8 cellular contexts compared by ENCODE assay signal in genomic region chr9:13351768-13352386, GRCh38.
DNase-seq lines count a peak whose midpoint lies in the region; ATAC-seq and TF ChIP-seq lines count a peak whose summit lies in the region.

No MANE protein-coding gene starts in this region.

- DNase-seq in activated CD8-positive, alpha-beta T cell treated with anti-CD3 and anti-CD28 coated beads for 36 hours: no peak
- DNase-seq in activated CD8-positive, alpha-beta T cell treated with anti-CD3 and anti-CD28 coated beads, Interleukin-2, amount 10 ng/mL, durations not matched to agents 7 days and 5 days: no peak
- DNase-seq in NCI-H2227 (lab: John Stamatoyannopoulos, UW; ENCODE audit: unreplicated experiment) (peak; percentile 55), breast epithelium (ENCODE audit: low spot score in 2 of 2) (no peak)
- DNase-seq in activated CD4-positive, alpha-beta memory T cell treated with anti-CD3 and anti-CD28 coated beads, Interleukin-2, amount 10 ng/mL, durations not matched to agents 7 days and 5 days: no peak

- H3K36me3 Mint-ChIP-seq in activated CD8-positive, alpha-beta T cell treated with anti-CD3 and anti-CD28 coated beads for 36 hours (ENCODE audit: low read depth): no peaks in the 10 kb centered on the region
- no peaks in the 10 kb centered on the region for H3K36me3 Mint-ChIP-seq in activated CD8-positive, alpha-beta T cell treated with anti-CD3 and anti-CD28 coated beads, Interleukin-2, amount 10 ng/mL, durations not matched to agents 7 days and 5 days (ENCODE audit: low read depth)
- H3K36me3 Mint-ChIP-seq in activated CD4-positive, alpha-beta memory T cell treated with anti-CD3 and anti-CD28 coated beads, Interleukin-2, amount 10 ng/mL, durations not matched to agents 7 days and 5 days (ENCODE audit: low read depth): no peaks in the 10 kb centered on the region

- no peaks in the 10 kb centered on the region for H3K9me3 ChIP-seq in breast epithelium
- H3K9me3 ChIP-seq in liver (ENCODE audit: control insufficient read depth in 4 of 4, low read length in 3 of 4): no peaks in the 10 kb centered on the region

- CTCF ChIA-PET in activated CD8-positive, alpha-beta T cell treated with anti-CD3 and anti-CD28 coated beads for 36 hours (lab: Charles Lee): no interaction called here
- CTCF ChIA-PET in activated CD8-positive, alpha-beta T cell treated with anti-CD3 and anti-CD28 coated beads, Interleukin-2, amount 10 ng/mL, durations not matched to agents 7 days and 5 days (lab: Charles Lee): no interaction called here
- CTCF ChIA-PET in activated CD4-positive, alpha-beta memory T cell treated with anti-CD3 and anti-CD28 coated beads, Interleukin-2, amount 10 ng/mL, durations not matched to agents 7 days and 5 days (lab: Charles Lee): interaction anchor here (0.7 kb wide), 1 partner anchor 57 kb away, joined by 4 read pairs; no protein-coding TSS in a partner anchor

- intact Hi-C loops in activated CD8-positive, alpha-beta T cell treated with anti-CD3 and anti-CD28 coated beads for 36 hours (cut with micrococcal nuclease): no loop called here
- intact Hi-C loops in breast epithelium (cut with DNase I; ENCODE audit: low total_unique reads): no loop called here

- no peak overlapping the region for H3K27ac ChIP-seq in breast epithelium
- no peak overlapping the region for H3K27ac ChIP-seq in liver (ENCODE audit: low read depth in 1 of 2, low read length in 2 of 2)

- no peak overlapping the region for H3K9ac ChIP-seq in liver (ENCODE audit: low read depth in 1 of 2, low read length in 2 of 2)

- no peak overlapping the region for H3K27ac Mint-ChIP-seq in activated CD8-positive, alpha-beta T cell treated with anti-CD3 and anti-CD28 coated beads for 36 hours
- no peak overlapping the region for H3K27ac Mint-ChIP-seq in activated CD8-positive, alpha-beta T cell treated with anti-CD3 and anti-CD28 coated beads, Interleukin-2, amount 10 ng/mL, durations not matched to agents 7 days and 5 days
- H3K27ac Mint-ChIP-seq in activated CD4-positive, alpha-beta memory T cell treated with anti-CD3 and anti-CD28 coated beads, Interleukin-2, amount 10 ng/mL, durations not matched to agents 7 days and 5 days: no peak overlapping the region

- H3K27me3 ChIP-seq in breast epithelium: no peaks in the 10 kb centered on the region
- H3K27me3 ChIP-seq in liver (ENCODE audit: control insufficient read depth in 4 of 4, insufficient read depth in 4 of 4, low read length in 3 of 4): no peaks in the 10 kb centered on the region

- no peaks in the 10 kb centered on the region for H3K27me3 Mint-ChIP-seq in activated CD8-positive, alpha-beta T cell treated with anti-CD3 and anti-CD28 coated beads for 36 hours
- H3K27me3 Mint-ChIP-seq in activated CD8-positive, alpha-beta T cell treated with anti-CD3 and anti-CD28 coated beads, Interleukin-2, amount 10 ng/mL, durations not matched to agents 7 days and 5 days (ENCODE audit: low read depth): no peaks in the 10 kb centered on the region
- no peaks in the 10 kb centered on the region for H3K27me3 Mint-ChIP-seq in activated CD4-positive, alpha-beta memory T cell treated with anti-CD3 and anti-CD28 coated beads, Interleukin-2, amount 10 ng/mL, durations not matched to agents 7 days and 5 days

- no peaks in the 10 kb centered on the region for H3K4me1 ChIP-seq in breast epithelium
- peaks cover 0 to 10% (median 5%) of the 10 kb centered on the region in 4 donors for H3K4me1 ChIP-seq in liver (ENCODE audit: control insufficient read depth in 4 of 4, insufficient read depth in 4 of 4, low read length in 3 of 4)

- H3K4me3 ChIP-seq in breast epithelium: no peak overlapping the region
- H3K4me3 ChIP-seq in liver (ENCODE audit: low read depth in 1 of 3, low read length in 3 of 3): no peak overlapping the region

- H3K4me3 Mint-ChIP-seq in activated CD8-positive, alpha-beta T cell treated with anti-CD3 and anti-CD28 coated beads for 36 hours: no peak overlapping the region
- no peak overlapping the region for H3K4me3 Mint-ChIP-seq in activated CD8-positive, alpha-beta T cell treated with anti-CD3 and anti-CD28 coated beads, Interleukin-2, amount 10 ng/mL, durations not matched to agents 7 days and 5 days
- H3K4me3 Mint-ChIP-seq in activated CD4-positive, alpha-beta memory T cell treated with anti-CD3 and anti-CD28 coated beads, Interleukin-2, amount 10 ng/mL, durations not matched to agents 7 days and 5 days: no peak overlapping the region

- TF ChIP-seq POLR2A in breast epithelium (IDR thresholded peaks at IDR 0.05): no peak

- no peaks in the 10 kb centered on the region for H3K9me3 Mint-ChIP-seq in activated CD8-positive, alpha-beta T cell treated with anti-CD3 and anti-CD28 coated beads for 36 hours
- no peaks in the 10 kb centered on the region for H3K9me3 Mint-ChIP-seq in activated CD8-positive, alpha-beta T cell treated with anti-CD3 and anti-CD28 coated beads, Interleukin-2, amount 10 ng/mL, durations not matched to agents 7 days and 5 days (ENCODE audit: insufficient read depth)
- H3K9me3 Mint-ChIP-seq in activated CD4-positive, alpha-beta memory T cell treated with anti-CD3 and anti-CD28 coated beads, Interleukin-2, amount 10 ng/mL, durations not matched to agents 7 days and 5 days: no peaks in the 10 kb centered on the region

- no peak for ATAC-seq in activated CD8-positive, alpha-beta T cell treated with anti-CD3 and anti-CD28 coated beads for 36 hours
- no peak for ATAC-seq in activated CD8-positive, alpha-beta T cell treated with anti-CD3 and anti-CD28 coated beads, Interleukin-2, amount 10 ng/mL, durations not matched to agents 7 days and 5 days
- ATAC-seq in GM21528 (IDR thresholded peaks at IDR 0.05; ENCODE audit: low FRiP score, unreplicated experiment) (no peak), HG02884 (IDR thresholded peaks at IDR 0.05; ENCODE audit: unreplicated experiment) (no peak)

- TF ChIP-seq CTCF in activated CD8-positive, alpha-beta T cell treated with anti-CD3 and anti-CD28 coated beads for 36 hours (IDR thresholded peaks at IDR 0.05): peak; percentile 44
- TF ChIP-seq CTCF in breast epithelium (IDR thresholded peaks at IDR 0.05): peak; percentile 45 to 56 (median 55)
- peak; percentile 45 for TF ChIP-seq CTCF in liver (IDR thresholded peaks at IDR 0.05; ENCODE audit: low read depth, low read length, missing input control)

- TF ChIP-seq RAD21 in liver (IDR thresholded peaks at IDR 0.05): peak; percentile 79 to 81

- H3K36me3 ChIP-seq in breast epithelium (no peaks in the 10 kb centered on the region), liver (ENCODE audit: control insufficient read depth in 4 of 4, insufficient read depth in 3 of 4, low read depth in 1 of 4, low read length in 3 of 4) (no peaks in the 10 kb centered on the region)

- POLR2A ChIA-PET in activated CD8-positive, alpha-beta T cell treated with anti-CD3 and anti-CD28 coated beads for 36 hours (lab: Charles Lee): no interaction called here
- POLR2A ChIA-PET in activated CD8-positive, alpha-beta T cell treated with anti-CD3 and anti-CD28 coated beads, Interleukin-2, amount 10 ng/mL, durations not matched to agents 7 days and 5 days (lab: Charles Lee): no interaction called here
- POLR2A ChIA-PET in activated CD4-positive, alpha-beta memory T cell treated with anti-CD3 and anti-CD28 coated beads, Interleukin-2, amount 10 ng/mL, durations not matched to agents 7 days and 5 days (lab: Charles Lee): no interaction called here

- WGBS in liver: 11% methylated on average over 3 of the region's 3 CpGs

- no peaks in the 10 kb centered on the region for H3K4me1 Mint-ChIP-seq in activated CD8-positive, alpha-beta T cell treated with anti-CD3 and anti-CD28 coated beads for 36 hours (ENCODE audit: low read depth)
- no peaks in the 10 kb centered on the region for H3K4me1 Mint-ChIP-seq in activated CD8-positive, alpha-beta T cell treated with anti-CD3 and anti-CD28 coated beads, Interleukin-2, amount 10 ng/mL, durations not matched to agents 7 days and 5 days (ENCODE audit: low read depth)
- H3K4me1 Mint-ChIP-seq in activated CD4-positive, alpha-beta memory T cell treated with anti-CD3 and anti-CD28 coated beads, Interleukin-2, amount 10 ng/mL, durations not matched to agents 7 days and 5 days: no peaks in the 10 kb centered on the region

TF ChIP-seq in liver, 16 proteins besides CTCF, POLR2A, EP300 and RAD21 (continues in another document):
- no peak for TF ChIP-seq EGR1 (IDR thresholded peaks at IDR 0.05; ENCODE audit: low read depth in 2 of 2)
- no peak for TF ChIP-seq ZBTB33 (IDR thresholded peaks at IDR 0.05)
- TF ChIP-seq YY1 (IDR thresholded peaks at IDR 0.05): no peak
- TF ChIP-seq HNF4G (IDR thresholded peaks at IDR 0.05): no peak
- TF ChIP-seq JUND (IDR thresholded peaks at IDR 0.05): no peak
- no peak for TF ChIP-seq TAF1 (conservative IDR thresholded peaks at IDR 0.05)
- no peak for TF ChIP-seq RXRA (IDR thresholded peaks at IDR 0.05)
